In genomic region chr1:170927955-170928850, GRCh38 we compare ENCODE assay signal across 14 cellular contexts. TPM values are rescaled to one million over a fixed set of nuclear protein-coding genes. Genes with fewer than 3 reads are reported as not detected.
DNase-seq lines count a peak whose midpoint lies in the region; ATAC-seq and TF ChIP-seq lines count a peak whose summit lies in the region.
"Had no signal": no experiment of that assay in that cellular context is flagged by ENCODE, and none has a peak within 500 bp of the region (broad histone marks: within the 10 kb centered on the region; RNA-seq: fewer than 3 reads in every experiment).

No MANE protein-coding gene starts in this region.

- CTCF ChIA-PET in GM10248 (lab: Yijun Ruan, JAX), result interaction anchor here (1.0 to 4.6 kb wide), 7 partner anchors 13 to 999 kb away, joined by 3 to 38 read pairs (median 6); no protein-coding TSS in a partner anchor
- CTCF ChIA-PET in PC-9 (lab: Charles Lee), result interaction anchor here (0.6 kb wide), 2 partner anchors 239 to 1008 kb away, joined by 3 read pairs; no protein-coding TSS in a partner anchor

- ATAC-seq in psoas muscle (no peak), GM18867 (IDR thresholded peaks at IDR 0.05; ENCODE audit: unreplicated experiment) (no peak)

- peak; percentile 20 for TF ChIP-seq CTCF in GM10248 (IDR thresholded peaks at IDR 0.05; ENCODE audit: control extremely low read depth, extremely low read depth, low read depth, missing control alignments)
- 0 out of 2 replicates have a peak, but pooled peaks have one; percentile 16 for TF ChIP-seq CTCF in PC-9 (conservative IDR thresholded peaks at IDR 0.05)
- peak; percentile 2 for TF ChIP-seq CTCF in epithelial cell of esophagus (IDR thresholded peaks at IDR 0.05; ENCODE audit: insufficient read depth, low read depth, low read length, missing control alignments)
- TF ChIP-seq CTCF in psoas muscle (IDR thresholded peaks at IDR 0.05), result peak; percentile 17
- no peak for TF ChIP-seq CTCF in spleen (IDR thresholded peaks at IDR 0.05 in 8 of 11, conservative IDR thresholded peaks at IDR 0.05 in 3 of 11)

- H3F3A ChIP-seq in PC-9 (ENCODE audit: insufficient read depth, low read depth), result no peaks in the 10 kb centered on the region; the same call in 1 of the 2 replicates

- H3K4me2 ChIP-seq in PC-9, result no peak overlapping the region

- no peaks in the 10 kb centered on the region for H3K9me2 ChIP-seq in PC-9 (ENCODE audit: insufficient read depth)

- POLR2A ChIA-PET in GM10248 (lab: Yijun Ruan, JAX), result no interaction called here
- POLR2A ChIA-PET in PC-9 (lab: Charles Lee; ENCODE audit: unreplicated experiment), result no interaction called here

- H3K36me3 ChIP-seq in PC-9 (ENCODE audit: low read depth), result no peaks in the 10 kb centered on the region
- no peaks in the 10 kb centered on the region for H3K36me3 ChIP-seq in psoas muscle (ENCODE audit: insufficient read depth in 1 of 2, low read depth in 1 of 2)
- no peaks in the 10 kb centered on the region for H3K36me3 ChIP-seq in spleen
- H3K36me3 ChIP-seq: neutrophil, thoracic aorta had no signal

- H3K9me3 ChIP-seq in PC-9 (ENCODE audit: insufficient read depth, low read depth), result no peaks in the 10 kb centered on the region
- no peaks in the 10 kb centered on the region for H3K9me3 ChIP-seq in psoas muscle
- peaks cover 0 to 2% (median 0%) of the 10 kb centered on the region in 8 donors for H3K9me3 ChIP-seq in spleen
- H3K9me3 ChIP-seq: neutrophil, thoracic aorta had no signal

- H3K79me2 ChIP-seq in PC-9 (ENCODE audit: low read depth), result no peaks in the 10 kb centered on the region

- H3K4me3 ChIP-seq in PC-9 (no peak overlapping the region), epithelial cell of esophagus (ENCODE audit: low read length) (no peak overlapping the region), psoas muscle (no peak overlapping the region), spleen (no peak overlapping the region)

- no peak overlapping the region for H2AFZ ChIP-seq in PC-9

- BruUV-seq in PC-9 (replicated peaks; lab: Mats Ljungman, UMichigan), result no TSS peak

- H3K4me1 ChIP-seq in PC-9 (replicated peaks; ENCODE audit: insufficient read depth) (no peaks in the 10 kb centered on the region), psoas muscle (no peaks in the 10 kb centered on the region), spleen (no peaks in the 10 kb centered on the region)

- intact Hi-C loops in PC-9 (cut with micrococcal nuclease; ENCODE audit: unreplicated experiment) (loop anchor here (5.0 to 10.0 kb wide), 4 partner anchors 163 to 1001 kb away; no protein-coding TSS in a partner anchor), psoas muscle (cut with DNase I) (loop anchor here in 1 of 2 donors (5.0 kb wide), 1 partner anchor 996 kb away; no protein-coding TSS in a partner anchor), spleen (cut with DNase I; ENCODE audit: low total_unique reads) (loop anchor here (10.0 kb wide), 1 partner anchor 1003 kb away; no protein-coding TSS in a partner anchor)

- 72 to 81% (median 73%) methylated on average over 8 of the region's 8 CpGs for WGBS in psoas muscle, 3 donors
- 76 to 84% (median 80%) methylated on average over 8 of the region's 8 CpGs for WGBS in spleen, 5 donors

- H3K27ac ChIP-seq in PC-9, result no peak overlapping the region
- no peak overlapping the region for H3K27ac ChIP-seq in psoas muscle
- no peak overlapping the region for H3K27ac ChIP-seq in spleen
- H3K27ac ChIP-seq: neutrophil had no signal

- DNase-seq in GM10248 (ENCODE audit: extremely low spot score) (no peak), PC-9 (no peak), epithelial cell of esophagus (ENCODE audit: low read depth) (peak; percentile 58), psoas muscle (no peak), spleen (no peak)
- DNase-seq in stimulated activated CD4-positive, alpha-beta T cell treated with anti-CD3 and anti-CD28 coated beads, Interleukin-1b, Interleukin-23, amount 100 ng/mL, for 48 hours, result no peak
- no peak for DNase-seq in stimulated activated naive CD4-positive, alpha-beta T cell (lab: John Stamatoyannopoulos, UW)
- DNase-seq: activated CD4-positive, alpha-beta T cell treated with anti-CD3 and anti-CD28 coated beads for 1 hour; activated effector memory CD4-positive, alpha-beta T cell treated with anti-CD3 and anti-CD28 coated beads, Interleukin-2, amount 50 U/mL, for 16 hours; NCI-H187 treated with DMSO at 0.1 percent for 48 hours; SHP77 had no signal

- H3K27me3 ChIP-seq in PC-9 (ENCODE audit: insufficient read depth, low read depth) (no peaks in the 10 kb centered on the region), psoas muscle (ENCODE audit: insufficient read depth in 3 of 3, low read length in 2 of 3) (no peaks in the 10 kb centered on the region), spleen (replicated peaks in 1 of 7) (no peaks in the 10 kb centered on the region)
- H3K27me3 ChIP-seq: neutrophil had no signal

- no peaks in the 10 kb centered on the region; the same call in 1 of the 2 replicates for H4K20me1 ChIP-seq in PC-9 (ENCODE audit: insufficient read depth)

- no peak for TF ChIP-seq POLR2A in spleen (IDR thresholded peaks at IDR 0.05)

RNA-seq across cellular contexts. Expression of gene MROH9, which starts 7.1 kb away (rescaled TPM):
- not detected in 2 replicates for total RNA-seq in PC-9 (2021)
- total RNA-seq in psoas muscle, result not detected
- polyA plus RNA-seq in psoas muscle, result not detected
- not detected for total RNA-seq in spleen
- polyA plus RNA-seq in spleen, result not detected
- total RNA-seq: thoracic aorta had no signal

Comparison
In these comparisons a context has a peak if more than half of its experiments do, and no peak if none do; other contexts are left out.
1. CTCF ChIP-seq: peak in GM10248 (single experiment), PC-9 (single experiment), epithelial cell of esophagus (single experiment) and psoas muscle (single experiment); none in spleen (0 of 11).